2 cellular contexts compared by ENCODE assay signal in genomic region chr6:119322715-119323350, GRCh38.
TF ChIP-seq lines count a peak whose summit lies in the region.

No MANE protein-coding gene starts in this region.

TF ChIP-seq in HCT116, 20 proteins besides CTCF, POLR2A, EP300 and RAD21:
- TF ChIP-seq FOSL1 (IDR thresholded peaks at IDR 0.05; ENCODE audit: low read depth) (no peak), EGR1 (IDR thresholded peaks at IDR 0.05; ENCODE audit: low read depth) (no peak), ZBTB33 (IDR thresholded peaks at IDR 0.05; ENCODE audit: extremely low read depth, insufficient replicate concordance, low read length) (no peak), EZH2phosphoT487 (IDR thresholded peaks at IDR 0.05; ENCODE audit: borderline replicate concordance) (no peak), CEBPB (IDR thresholded peaks at IDR 0.05; ENCODE audit: low read depth) (no peak), POLR2AphosphoS5 (IDR thresholded peaks at IDR 0.05; ENCODE audit: low read depth, low read length) (no peak), CBX3 (IDR thresholded peaks at IDR 0.05; ENCODE audit: low read depth) (0 out of 2 replicates have a peak, but pooled peaks have one; percentile 34), YY1 (IDR thresholded peaks at IDR 0.05; ENCODE audit: extremely low read depth, insufficient replicate concordance, low read depth, low read length) (no peak), SRF (IDR thresholded peaks at IDR 0.05; ENCODE audit: low read depth) (no peak), ZFX (IDR thresholded peaks at IDR 0.05) (no peak), SIN3A (IDR thresholded peaks at IDR 0.05; ENCODE audit: low read depth) (peak; percentile 42; the same call in 1 of the 2 replicates), ELF1 (IDR thresholded peaks at IDR 0.05; ENCODE audit: borderline replicate concordance, low read depth) (no peak), TCF7L2 (IDR thresholded peaks at IDR 0.05; ENCODE audit: borderline replicate concordance, extremely low read depth, insufficient read depth, insufficient read length) (no peak), EZH2 (IDR thresholded peaks at IDR 0.05) (no peak), JUND (IDR thresholded peaks at IDR 0.05) (peak; percentile 49), SP1 (IDR thresholded peaks at IDR 0.05; ENCODE audit: low read depth) (peak; percentile 44)
- TF ChIP-seq, protein P1, sequence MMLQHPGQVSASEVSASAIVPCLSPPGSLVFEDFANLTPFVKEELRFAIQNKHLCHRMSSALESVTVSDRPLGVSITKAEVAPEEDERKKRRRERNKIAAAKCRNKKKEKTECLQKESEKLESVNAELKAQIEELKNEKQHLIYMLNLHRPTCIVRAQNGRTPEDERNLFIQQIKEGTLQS (IDR thresholded peaks at IDR 0.05), result no peak
- TF ChIP-seq, protein P2, sequence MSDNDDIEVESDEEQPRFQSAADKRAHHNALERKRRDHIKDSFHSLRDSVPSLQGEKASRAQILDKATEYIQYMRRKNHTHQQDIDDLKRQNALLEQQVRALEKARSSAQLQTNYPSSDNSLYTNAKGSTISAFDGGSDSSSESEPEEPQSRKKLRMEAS (IDR thresholded peaks at IDR 0.05), result peak; percentile 36; the same call in 1 of the 2 replicates
- TF ChIP-seq, protein P3, sequence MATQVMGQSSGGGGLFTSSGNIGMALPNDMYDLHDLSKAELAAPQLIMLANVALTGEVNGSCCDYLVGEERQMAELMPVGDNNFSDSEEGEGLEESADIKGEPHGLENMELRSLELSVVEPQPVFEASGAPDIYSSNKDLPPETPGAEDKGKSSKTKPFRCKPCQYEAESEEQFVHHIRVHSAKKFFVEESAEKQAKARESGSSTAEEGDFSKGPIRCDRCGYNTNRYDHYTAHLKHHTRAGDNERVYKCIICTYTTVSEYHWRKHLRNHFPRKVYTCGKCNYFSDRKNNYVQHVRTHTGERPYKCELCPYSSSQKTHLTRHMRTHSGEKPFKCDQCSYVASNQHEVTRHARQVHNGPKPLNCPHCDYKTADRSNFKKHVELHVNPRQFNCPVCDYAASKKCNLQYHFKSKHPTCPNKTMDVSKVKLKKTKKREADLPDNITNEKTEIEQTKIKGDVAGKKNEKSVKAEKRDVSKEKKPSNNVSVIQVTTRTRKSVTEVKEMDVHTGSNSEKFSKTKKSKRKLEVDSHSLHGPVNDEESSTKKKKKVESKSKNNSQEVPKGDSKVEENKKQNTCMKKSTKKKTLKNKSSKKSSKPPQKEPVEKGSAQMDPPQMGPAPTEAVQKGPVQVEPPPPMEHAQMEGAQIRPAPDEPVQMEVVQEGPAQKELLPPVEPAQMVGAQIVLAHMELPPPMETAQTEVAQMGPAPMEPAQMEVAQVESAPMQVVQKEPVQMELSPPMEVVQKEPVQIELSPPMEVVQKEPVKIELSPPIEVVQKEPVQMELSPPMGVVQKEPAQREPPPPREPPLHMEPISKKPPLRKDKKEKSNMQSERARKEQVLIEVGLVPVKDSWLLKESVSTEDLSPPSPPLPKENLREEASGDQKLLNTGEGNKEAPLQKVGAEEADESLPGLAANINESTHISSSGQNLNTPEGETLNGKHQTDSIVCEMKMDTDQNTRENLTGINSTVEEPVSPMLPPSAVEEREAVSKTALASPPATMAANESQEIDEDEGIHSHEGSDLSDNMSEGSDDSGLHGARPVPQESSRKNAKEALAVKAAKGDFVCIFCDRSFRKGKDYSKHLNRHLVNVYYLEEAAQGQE (IDR thresholded peaks at IDR 0.05; ENCODE audit: low read depth), result no peak

TF ChIP-seq in HepG2, 621 proteins besides CTCF, POLR2A, EP300 and RAD21:
- TF ChIP-seq CREB1 (IDR thresholded peaks at IDR 0.05) (no peak), CREB1 (CRISPR knock-in tag; IDR thresholded peaks at IDR 0.05) (0 out of 2 replicates have a peak, but pooled peaks have one; percentile 41), NFATC3 (CRISPR knock-in tag; IDR thresholded peaks at IDR 0.05) (no peak), CBFB (CRISPR knock-in tag; IDR thresholded peaks at IDR 0.05) (0 out of 2 replicates have a peak, but pooled peaks have one; percentile 29), ZBTB1 (CRISPR knock-in tag; IDR thresholded peaks at IDR 0.05; ENCODE audit: borderline replicate concordance) (no peak), ARID5B (CRISPR knock-in tag; IDR thresholded peaks at IDR 0.05) (0 out of 2 replicates have a peak, but pooled peaks have one; percentile 9), RBM22 (optimal IDR thresholded peaks at IDR 0.05; ENCODE audit: low read length) (peak; percentile 85), CC2D1A (CRISPR knock-in tag; IDR thresholded peaks at IDR 0.05) (no peak), NFIC (IDR thresholded peaks at IDR 0.05; ENCODE audit: low read length) (peak; percentile 35; the same call in 1 of the 2 replicates), SSRP1 (CRISPR knock-in tag; IDR thresholded peaks at IDR 0.05) (peak; percentile 64; the same call in 1 of the 2 replicates), CEBPZ (IDR thresholded peaks at IDR 0.05; ENCODE audit: low read length) (no peak), ZBTB33 (CRISPR knock-in tag; IDR thresholded peaks at IDR 0.05) (peak; percentile 87)
